ENCODE assay signal across 19 cellular contexts in the genomic region with DNA sequence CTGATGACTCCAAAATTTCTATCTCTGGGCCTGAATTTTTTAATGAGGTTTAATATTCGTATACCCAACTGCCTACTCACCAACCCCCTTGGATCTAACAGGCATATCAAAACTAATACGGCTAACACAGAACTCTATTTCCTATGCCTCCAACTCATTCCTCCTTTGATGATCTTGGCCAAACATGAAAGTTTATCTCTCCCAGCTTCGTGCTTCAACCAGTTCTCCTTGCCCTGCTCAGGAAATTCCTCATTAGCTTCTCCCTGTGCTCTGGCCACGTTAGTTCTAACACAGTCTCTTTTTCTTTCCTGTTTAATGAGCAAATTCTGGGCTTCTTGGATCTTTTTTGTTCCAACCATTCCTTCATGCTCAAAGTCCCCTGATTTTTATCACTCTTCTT.
DNase-seq lines count a peak whose midpoint lies in the region; TF ChIP-seq lines count a peak whose summit lies in the region.
"Had no signal": no experiment of that assay in that cellular context is flagged by ENCODE, and none has a peak within 500 bp of the region (broad histone marks: within the 10 kb centered on the region; RNA-seq: fewer than 3 reads in every experiment).

No MANE protein-coding gene starts in this region.

- H2AFZ ChIP-seq in mammary epithelial cell (ENCODE audit: low read depth, low read length), result peak overlapping the region; percentile 17

- no peak overlapping the region for H3K4me3 ChIP-seq in mammary epithelial cell (replicated peaks in 1 of 3; ENCODE audit: insufficient read depth in 1 of 3, low read depth in 2 of 3, low read length in 3 of 3)
- H3K4me3 ChIP-seq in breast epithelium, result no peak overlapping the region
- no peak overlapping the region for H3K4me3 ChIP-seq in astrocyte of the cerebellum (ENCODE audit: low read depth, low read length)
- H3K4me3 ChIP-seq in lower leg skin (ENCODE audit: low read depth, poor library complexity, severe bottlenecking), result no peak overlapping the region
- H3K4me3 ChIP-seq: BLaER1 treated with 17β-estradiol and CSF1 and Interleukin-3, amounts not matched to agents 10 nM and 100 nM; HAP-1 had no signal

- H3K4me1 ChIP-seq in mammary epithelial cell (ENCODE audit: insufficient read depth, low read length), result no peaks in the 10 kb centered on the region
- no peaks in the 10 kb centered on the region for H3K4me1 ChIP-seq in breast epithelium
- H3K4me1 ChIP-seq: BE2C; BLaER1 treated with 17β-estradiol and CSF1 and Interleukin-3, amounts not matched to agents 10 nM and 100 nM; HAP-1 had no signal

- H4K20me1 ChIP-seq in mammary epithelial cell (ENCODE audit: insufficient read depth, low read length), result no peaks in the 10 kb centered on the region
- H4K20me1 ChIP-seq: BLaER1 treated with 17β-estradiol and CSF1 and Interleukin-3, amounts not matched to agents 10 nM and 100 nM had no signal

- peaks cover 6% of the 10 kb centered on the region for H3K9me3 Mint-ChIP-seq in chondrocyte (ENCODE audit: low read depth)
- H3K9me3 Mint-ChIP-seq: HFFc6 had no signal

- in situ Hi-C loops in mammary epithelial cell (cut with MboI; ENCODE audit: low sequenced_read_pairs in 2 of 2), result no loop called here
- in situ Hi-C loops in astrocyte of the cerebellum (cut with HindIII; ENCODE audit: low sequenced_read_pairs), result no loop called here
- in situ Hi-C loops in ACHN (cut with HindIII; ENCODE audit: low pct_ligation_motif_present, low pct_unique_long_range_greater_than_20kb, low sequenced_read_pairs), result no loop called here

- DNase-seq in mammary epithelial cell (no peak), breast epithelium (ENCODE audit: low spot score in 2 of 2) (no peak), astrocyte of the cerebellum (ENCODE audit: low read depth) (peak; percentile 37), chondrocyte (ENCODE audit: low spot score) (no peak), lower leg skin (ENCODE audit: low spot score in 2 of 2) (no peak), activated gamma-delta T cell treated with Interleukin-2 at 50 U/mL for 16 hours (no peak), ACHN (no peak)
- DNase-seq: AML-193; BE2C; CD4-positive, alpha-beta T cell; CD8-positive, alpha-beta memory T cell; DMS53; DMS79 treated with DMSO at 0.1 percent for 48 hours; GOT3; HFFc6 had no signal

- no peaks in the 10 kb centered on the region for H3K9me3 ChIP-seq in mammary epithelial cell (replicated peaks; ENCODE audit: insufficient read depth, low read length)
- no peaks in the 10 kb centered on the region for H3K9me3 ChIP-seq in breast epithelium
- H3K9me3 ChIP-seq: BE2C, HAP-1 had no signal

- peaks cover 7% of the 10 kb centered on the region for H3K36me3 Mint-ChIP-seq in chondrocyte (ENCODE audit: low read depth)
- H3K36me3 Mint-ChIP-seq: CD14-positive monocyte had no signal

- H3K4me3 Mint-ChIP-seq in chondrocyte (ENCODE audit: unreplicated experiment), result no peak overlapping the region
- H3K4me3 Mint-ChIP-seq: CD14-positive monocyte; CD4-positive, alpha-beta T cell; CD8-positive, alpha-beta memory T cell; HFFc6 had no signal

- CTCF ChIA-PET in mammary epithelial cell (lab: Charles Lee; ENCODE audit: low non-redundant PET), result no interaction called here

- peak overlapping the region; percentile 64 for H3K27ac Mint-ChIP-seq in chondrocyte (ENCODE audit: unreplicated experiment)
- H3K27ac Mint-ChIP-seq: CD14-positive monocyte; CD4-positive, alpha-beta T cell; CD8-positive, alpha-beta memory T cell; HFFc6 had no signal

- dilution Hi-C loops in mammary epithelial cell (cut with HindIII; ENCODE audit: low sequenced_read_pairs), result no loop called here

- no peak overlapping the region for H3K9ac ChIP-seq in mammary epithelial cell (ENCODE audit: insufficient read depth, low read length)
- H3K9ac ChIP-seq: BLaER1 treated with 17β-estradiol and CSF1 and Interleukin-3, amounts not matched to agents 10 nM and 100 nM had no signal

- TF ChIP-seq CTCF in mammary epithelial cell (conservative IDR thresholded peaks at IDR 0.05 in 1 of 2, IDR thresholded peaks at IDR 0.05 in 1 of 2; ENCODE audit: extremely low read depth in 1 of 2, insufficient read depth in 1 of 2, low read depth in 1 of 2, low read length in 2 of 2) (no peak), breast epithelium (IDR thresholded peaks at IDR 0.05) (no peak), astrocyte of the cerebellum (IDR thresholded peaks at IDR 0.05; ENCODE audit: low read depth, low read length, missing control alignments) (no peak), chondrocyte (IDR thresholded peaks at IDR 0.05) (no peak), lower leg skin (IDR thresholded peaks at IDR 0.05) (no peak)

- 18% methylated on average over 4 of the region's 4 CpGs for WGBS in mammary epithelial cell (ENCODE audit: low coverage, missing lambda C conversion rate)
- WGBS in lower leg skin, 2 donors, result 40 to 52% methylated on average over 4 of the region's 4 CpGs

- H3K4me1 Mint-ChIP-seq in chondrocyte (ENCODE audit: low read depth), result peaks cover 30% of the 10 kb centered on the region
- H3K4me1 Mint-ChIP-seq: CD14-positive monocyte; CD8-positive, alpha-beta memory T cell had no signal

- H3K27me3 ChIP-seq in mammary epithelial cell (ENCODE audit: insufficient read depth, low read length) (no peaks in the 10 kb centered on the region), breast epithelium (no peaks in the 10 kb centered on the region)
- H3K27me3 ChIP-seq: BE2C; BLaER1 treated with 17β-estradiol and CSF1 and Interleukin-3, amounts not matched to agents 10 nM and 100 nM had no signal

- no peaks in the 10 kb centered on the region for H3K36me3 ChIP-seq in mammary epithelial cell (ENCODE audit: insufficient read depth, low read length)
- no peaks in the 10 kb centered on the region for H3K36me3 ChIP-seq in breast epithelium
- H3K36me3 ChIP-seq: BE2C; BLaER1 treated with 17β-estradiol and CSF1 and Interleukin-3, amounts not matched to agents 10 nM and 100 nM; HAP-1 had no signal

- no peak for TF ChIP-seq POLR2A in breast epithelium (IDR thresholded peaks at IDR 0.05)
- no peak for TF ChIP-seq POLR2A in lower leg skin (IDR thresholded peaks at IDR 0.05)

- no peak overlapping the region for H3K4me2 ChIP-seq in mammary epithelial cell (ENCODE audit: insufficient read depth, low read depth, low read length)
- H3K4me2 ChIP-seq: BLaER1 treated with 17β-estradiol and CSF1 and Interleukin-3, amounts not matched to agents 10 nM and 100 nM had no signal

- no TSS peak for BruUV-seq in mammary epithelial cell (replicated peaks; lab: Mats Ljungman, UMichigan)

- intact Hi-C loops in mammary epithelial cell (cut with micrococcal nuclease) (no loop called here), breast epithelium (cut with DNase I; ENCODE audit: low total_unique reads) (no loop called here), lower leg skin (cut with DNase I; ENCODE audit: low total_unique reads) (no loop called here)

- no peaks in the 10 kb centered on the region for H3K27me3 Mint-ChIP-seq in chondrocyte (ENCODE audit: low read depth)
- H3K27me3 Mint-ChIP-seq: CD4-positive, alpha-beta T cell had no signal

- H3K27ac ChIP-seq in mammary epithelial cell (ENCODE audit: insufficient read depth, low read depth, low read length), result no peak overlapping the region
- no peak overlapping the region for H3K27ac ChIP-seq in breast epithelium
- H3K27ac ChIP-seq: 22Rv1; BLaER1 treated with 17β-estradiol and CSF1 and Interleukin-3, amounts not matched to agents 10 nM and 100 nM had no signal

- no peaks in the 10 kb centered on the region for H3K79me2 ChIP-seq in mammary epithelial cell (ENCODE audit: insufficient read depth, low read length)
